In genomic region chr6:5996701-5997419, GRCh38 we compare ENCODE assay signal across 8 cellular contexts. TPM values are rescaled to one million over a fixed set of nuclear protein-coding genes. Genes with fewer than 3 reads are reported as not detected.
DNase-seq lines count a peak whose midpoint lies in the region; ATAC-seq and TF ChIP-seq lines count a peak whose summit lies in the region.

No MANE protein-coding gene starts in this region.

- H3K27me3 ChIP-seq in duodenal mucosa (ENCODE audit: control insufficient read depth in 1 of 2, insufficient read depth in 2 of 2, low read length in 2 of 2) = peaks cover 91 to 98% of the 10 kb centered on the region in 2 donors
- peaks cover 99% of the 10 kb centered on the region for H3K27me3 ChIP-seq in mucosa of stomach (ENCODE audit: control insufficient read depth, insufficient read depth, low read length)
- peaks cover 7% of the 10 kb centered on the region; the same call in 1 of the 2 replicates for H3K27me3 ChIP-seq in PC-3 (ENCODE audit: low read length)

- H3K4me1 ChIP-seq in duodenal mucosa (ENCODE audit: control insufficient read depth in 1 of 2, insufficient read depth in 2 of 2, low read length in 2 of 2) (peaks cover 19 to 24% of the 10 kb centered on the region in 2 donors), mucosa of stomach (ENCODE audit: control insufficient read depth, insufficient read depth, low read length) (peaks cover 26% of the 10 kb centered on the region), PC-3 (ENCODE audit: insufficient read depth, low read length) (no peaks in the 10 kb centered on the region)

- TF ChIP-seq CTCF in PC-3 (conservative IDR thresholded peaks at IDR 0.05; ENCODE audit: low read depth, low read length) = no peak

- no TSS peak for BruUV-seq in PC-3 (replicated peaks; lab: Mats Ljungman, UMichigan)

- peaks cover 0 to 4% of the 10 kb centered on the region in 2 donors for H3K9me3 ChIP-seq in duodenal mucosa (ENCODE audit: control insufficient read depth in 1 of 2, low read length in 2 of 2)
- H3K9me3 ChIP-seq in mucosa of stomach (ENCODE audit: control insufficient read depth, low read length) = no peaks in the 10 kb centered on the region
- H3K9me3 ChIP-seq in PC-3 (ENCODE audit: low read length) = no peaks in the 10 kb centered on the region

- no peaks in the 10 kb centered on the region for H3K9me3 Mint-ChIP-seq in activated CD8-positive, alpha-beta memory T cell treated with anti-CD3 and anti-CD28 coated beads, Interleukin-2, amount 10 ng/mL, durations not matched to agents 7 days and 5 days (ENCODE audit: low read depth)

- peak overlapping the region; percentile 41 for H3K27ac Mint-ChIP-seq in activated CD8-positive, alpha-beta memory T cell treated with anti-CD3 and anti-CD28 coated beads, Interleukin-2, amount 10 ng/mL, durations not matched to agents 7 days and 5 days

- no peak overlapping the region for H3K27ac ChIP-seq in duodenal mucosa (ENCODE audit: low read depth, low read length)
- no peak overlapping the region for H3K27ac ChIP-seq in PC-3 (ENCODE audit: low read length)

- H3K9ac ChIP-seq in duodenal mucosa (ENCODE audit: low read depth in 1 of 2, low read length in 2 of 2) (no peak overlapping the region), mucosa of stomach (ENCODE audit: low read length) (peak overlapping the region; percentile 10), PC-3 (ENCODE audit: low read length) (no peak overlapping the region)

- peak overlapping the region; percentile 80 for H3K4me3 Mint-ChIP-seq in activated CD8-positive, alpha-beta memory T cell treated with anti-CD3 and anti-CD28 coated beads, Interleukin-2, amount 10 ng/mL, durations not matched to agents 7 days and 5 days

- intact Hi-C loops in PC-3 (cut with micrococcal nuclease) = no loop called here

- H2AFZ ChIP-seq in PC-3 (ENCODE audit: low read length) = no peak overlapping the region

- H4K20me1 ChIP-seq in PC-3 (ENCODE audit: low read length) = no peaks in the 10 kb centered on the region

- H3K36me3 ChIP-seq in duodenal mucosa (ENCODE audit: control insufficient read depth in 1 of 2, insufficient read depth in 2 of 2, low read length in 2 of 2) (no peaks in the 10 kb centered on the region), mucosa of stomach (ENCODE audit: control insufficient read depth, insufficient read depth, low read length) (no peaks in the 10 kb centered on the region), PC-3 (ENCODE audit: low read depth, low read length) (no peaks in the 10 kb centered on the region)

- peaks cover 15% of the 10 kb centered on the region for H3K36me3 Mint-ChIP-seq in activated CD8-positive, alpha-beta memory T cell treated with anti-CD3 and anti-CD28 coated beads, Interleukin-2, amount 10 ng/mL, durations not matched to agents 7 days and 5 days

- CTCF ChIA-PET in activated CD8-positive, alpha-beta memory T cell treated with anti-CD3 and anti-CD28 coated beads, Interleukin-2, amount 10 ng/mL, durations not matched to agents 7 days and 5 days (lab: Charles Lee) = interaction anchor here (1.4 to 2.2 kb wide), 3 partner anchors 11 to 525 kb away, joined by 3 to 13 read pairs (median 4); partner anchors contain the start of gene NRN1
- CTCF ChIA-PET in PC-3 (lab: Charles Lee) = no interaction called here

- DNase-seq in activated CD8-positive, alpha-beta memory T cell treated with anti-CD3 and anti-CD28 coated beads, Interleukin-2, amount 10 ng/mL, durations not matched to agents 7 days and 5 days = no peak
- DNase-seq in activated CD8-positive, alpha-beta memory T cell treated with anti-CD3 and anti-CD28 coated beads for 24 hours = no peak
- DNase-seq in OCI-M1 (lab: John Stamatoyannopoulos, UW) (peak; percentile 58), iPS-NIHi11 (ENCODE audit: low spot score) (no peak), PC-3 (no peak)

- no peaks in the 10 kb centered on the region for H3K79me2 ChIP-seq in PC-3 (ENCODE audit: low read length)

- peaks cover 46% of the 10 kb centered on the region for H3K4me1 Mint-ChIP-seq in activated CD8-positive, alpha-beta memory T cell treated with anti-CD3 and anti-CD28 coated beads, Interleukin-2, amount 10 ng/mL, durations not matched to agents 7 days and 5 days

- ATAC-seq in activated CD8-positive, alpha-beta memory T cell treated with anti-CD3 and anti-CD28 coated beads, Interleukin-2, amount 10 ng/mL, durations not matched to agents 7 days and 5 days = peak; percentile 42
- ATAC-seq in GM19023 (IDR thresholded peaks at IDR 0.05; ENCODE audit: unreplicated experiment) (no peak), PC-3 (no peak)

- no peaks in the 10 kb centered on the region for H3F3A ChIP-seq in PC-3 (ENCODE audit: low read length, unreplicated experiment)

- no peaks in the 10 kb centered on the region for H3K9me2 ChIP-seq in PC-3 (replicated peaks; ENCODE audit: low read length)

- H3K27me3 Mint-ChIP-seq in activated CD8-positive, alpha-beta memory T cell treated with anti-CD3 and anti-CD28 coated beads, Interleukin-2, amount 10 ng/mL, durations not matched to agents 7 days and 5 days = peaks cover 94% of the 10 kb centered on the region

- H3K4me3 ChIP-seq in duodenal mucosa (ENCODE audit: low read depth in 1 of 2, low read length in 2 of 2) (peak overlapping the region; percentile 85 to 86), mucosa of stomach (ENCODE audit: low read length) (peak overlapping the region; percentile 75), PC-3 (ENCODE audit: low read length) (no peak overlapping the region)

- no peak overlapping the region for H3K4me2 ChIP-seq in PC-3 (ENCODE audit: low read length)

- POLR2A ChIA-PET in PC-3 (lab: Charles Lee; ENCODE audit: unreplicated experiment) = no interaction called here

RNA-seq across cellular contexts. Expression of gene NRN1, which starts 9.9 kb away (rescaled TPM):
- total RNA-seq in activated CD8-positive, alpha-beta memory T cell treated with anti-CD3 and anti-CD28 coated beads, Interleukin-2, amount 10 ng/mL, durations not matched to agents 7 days and 5 days = 1 to 10 TPM in 1 of 2 experiments, under 1 TPM in 1; 0.26 to 1.7 TPM
- total RNA-seq in PC-3 (2014; rRNA removed) = not detected in 2 replicates
